ENCODE assay signal across 8 cellular contexts in genomic region chr13:35953537-35954206, GRCh38.
A peak's percentile ranks its signal among the peaks of the same experiment; 100 is the strongest.
DNase-seq lines count a peak whose midpoint lies in the region; ATAC-seq and TF ChIP-seq lines count a peak whose summit lies in the region.

No MANE protein-coding gene starts in this region.

- H3K9me3 ChIP-seq in BE2C (no peaks in the 10 kb centered on the region), mammary epithelial cell (replicated peaks; ENCODE audit: insufficient read depth, low read length) (no peaks in the 10 kb centered on the region), stomach (no peaks in the 10 kb centered on the region)

- H3K36me3 ChIP-seq in BE2C (no peaks in the 10 kb centered on the region), mammary epithelial cell (ENCODE audit: insufficient read depth, low read length) (no peaks in the 10 kb centered on the region), stomach (no peaks in the 10 kb centered on the region)

- no peak for ATAC-seq in GM18505 (IDR thresholded peaks at IDR 0.05; ENCODE audit: unreplicated experiment)

- peak overlapping the region; percentile 39 for H3K4me3 ChIP-seq in BE2C (ENCODE audit: low read depth, low read length)
- H3K4me3 ChIP-seq in HFF-Myc (replicated peaks; ENCODE audit: low read depth, low read length) = no peak overlapping the region
- H3K4me3 ChIP-seq in mammary epithelial cell (replicated peaks in 1 of 3; ENCODE audit: insufficient read depth in 1 of 3, low read depth in 2 of 3, low read length in 3 of 3) = no peak overlapping the region
- H3K4me3 ChIP-seq in stomach = no peak overlapping the region

- H4K20me1 ChIP-seq in mammary epithelial cell (ENCODE audit: insufficient read depth, low read length) = no peaks in the 10 kb centered on the region

- intact Hi-C loops in mammary epithelial cell (cut with micrococcal nuclease) = loop anchor here (1.0 to 10.0 kb wide), 3 partner anchors 99 to 229 kb away; no protein-coding TSS in a partner anchor
- intact Hi-C loops in stomach (cut with DNase I; ENCODE audit: low total_unique reads) = no loop called here

- H3K9ac ChIP-seq in mammary epithelial cell (ENCODE audit: insufficient read depth, low read length) = no peak overlapping the region

- peak; percentile 6 for TF ChIP-seq EP300 in stomach (IDR thresholded peaks at IDR 0.05)

- no peak for TF ChIP-seq POLR2A in stomach (IDR thresholded peaks at IDR 0.05)
- TF ChIP-seq POLR2A in GM18505 (IDR thresholded peaks at IDR 0.05; ENCODE audit: borderline replicate concordance, extremely low read depth, insufficient read depth, insufficient read length) = no peak

- 50% methylated on average over 12 of the region's 12 CpGs for WGBS in mammary epithelial cell (ENCODE audit: low coverage, missing lambda C conversion rate)
- 9 to 13% (median 11%) methylated on average over 12 of the region's 12 CpGs for WGBS in stomach, 5 donors

- H3K27me3 ChIP-seq in BE2C (no peaks in the 10 kb centered on the region), mammary epithelial cell (ENCODE audit: insufficient read depth, low read length) (no peaks in the 10 kb centered on the region), stomach (no peaks in the 10 kb centered on the region)

- H3K27ac ChIP-seq in mammary epithelial cell (ENCODE audit: insufficient read depth, low read depth, low read length) = no peak overlapping the region
- H3K27ac ChIP-seq in stomach = peak overlapping the region in 1 of 5 donors; percentile 54

- BruUV-seq in mammary epithelial cell (replicated peaks; lab: Mats Ljungman, UMichigan) = no TSS peak

- no peak overlapping the region for H3K4me2 ChIP-seq in mammary epithelial cell (ENCODE audit: insufficient read depth, low read depth, low read length)

- in situ Hi-C loops in mammary epithelial cell (cut with MboI; ENCODE audit: low sequenced_read_pairs in 2 of 2) = no loop called here

- H3K79me2 ChIP-seq in mammary epithelial cell (ENCODE audit: insufficient read depth, low read length) = no peaks in the 10 kb centered on the region

- no peak overlapping the region for H2AFZ ChIP-seq in mammary epithelial cell (ENCODE audit: low read depth, low read length)

- H3K4me1 ChIP-seq in BE2C (peaks cover 9% of the 10 kb centered on the region; the same call in 1 of the 2 replicates), mammary epithelial cell (ENCODE audit: insufficient read depth, low read length) (no peaks in the 10 kb centered on the region), stomach (peaks cover 0 to 24% (median 4%) of the 10 kb centered on the region in 4 donors)

- DNase-seq in BE2C (peak; percentile 87), HFF-Myc (ENCODE audit: extremely low read depth, low read depth) (peak; percentile 87), NCI-H446 treated with DMSO at 0.1 percent for 48 hours (lab: John Stamatoyannopoulos, UW) (peak; percentile 99), mammary epithelial cell (peak; percentile 38), iris pigment epithelial cell (ENCODE audit: low read depth) (peak; percentile 85), stomach (peak; percentile 38)
- DNase-seq in activated CD4-positive, CD25-positive, alpha-beta regulatory T cell (lab: John Stamatoyannopoulos, UW) = no peak

- CTCF ChIA-PET in mammary epithelial cell (lab: Charles Lee; ENCODE audit: low non-redundant PET) = no interaction called here

- TF ChIP-seq CTCF in BE2C (IDR thresholded peaks at IDR 0.05; ENCODE audit: low read depth, low read length) (peak; percentile 88), HFF-Myc (IDR thresholded peaks at IDR 0.05; ENCODE audit: low read depth, low read length, missing control alignments) (peak; percentile 61), mammary epithelial cell (conservative IDR thresholded peaks at IDR 0.05 in 1 of 2, IDR thresholded peaks at IDR 0.05 in 1 of 2; ENCODE audit: extremely low read depth in 1 of 2, insufficient read depth in 1 of 2, low read depth in 1 of 2, low read length in 2 of 2) (peak; percentile 42 to 66), stomach (IDR thresholded peaks at IDR 0.05) (peak in 4 of 7 experiments; percentile 33 to 39 (median 34))

- dilution Hi-C loops in mammary epithelial cell (cut with HindIII; ENCODE audit: low sequenced_read_pairs) = no loop called here

Comparison
In these comparisons a context has a peak if more than half of its experiments do, and no peak if none do; other contexts are left out.
1. DNase-seq: peak in BE2C (single experiment), HFF-Myc (single experiment), NCI-H446 treated with DMSO at 0.1 percent for 48 hours (single experiment), mammary epithelial cell (single experiment), iris pigment epithelial cell (single experiment) and stomach (single experiment); none in activated CD4-positive, CD25-positive, alpha-beta regulatory T cell (0 of 4).
2. CTCF ChIP-seq: peak in every context shown above with its lines; median percentile 88 in BE2C; 61 in HFF-Myc; 54 in mammary epithelial cell; 34 in stomach.